ENCODE assay signal across 1 cellular context in genomic region chr19:4301590-4302237, GRCh38.
TF ChIP-seq lines count a peak whose summit lies in the region.

No MANE protein-coding gene starts in this region.

TF ChIP-seq in H1, 55 proteins besides CTCF, POLR2A, EP300 and RAD21:
- TF ChIP-seq CHD2 (IDR thresholded peaks at IDR 0.05; ENCODE audit: low read length) (no peak), SIN3A (conservative IDR thresholded peaks at IDR 0.05 in 1 of 2, IDR thresholded peaks at IDR 0.05 in 1 of 2; ENCODE audit: low read depth in 1 of 2, low read length in 2 of 2) (no peak), SRF (IDR thresholded peaks at IDR 0.05; ENCODE audit: low read depth, low read length) (no peak), SIX5 (IDR thresholded peaks at IDR 0.05; ENCODE audit: low read depth, low read length) (no peak), CHD1 (IDR thresholded peaks at IDR 0.05; ENCODE audit: low read depth, low read length) (no peak), EGR1 (IDR thresholded peaks at IDR 0.05; ENCODE audit: borderline replicate concordance, low read depth, low read length) (no peak), PHF8 (conservative IDR thresholded peaks at IDR 0.05; ENCODE audit: low read depth, low read length) (no peak), CBX5 (IDR thresholded peaks at IDR 0.05; ENCODE audit: low read depth, low read length) (no peak), SAP30 (IDR thresholded peaks at IDR 0.05; ENCODE audit: insufficient read depth, insufficient replicate concordance, low read length) (no peak), ATF2 (IDR thresholded peaks at IDR 0.05; ENCODE audit: low read length) (no peak), HDAC2 (IDR thresholded peaks at IDR 0.05; ENCODE audit: borderline replicate concordance in 1 of 2, low read depth in 2 of 2, low read length in 2 of 2) (no peak), KDM4A (IDR thresholded peaks at IDR 0.05; ENCODE audit: low read depth, low read length, severe bottlenecking) (no peak)
